Comparison of ENCODE assay signal across 12 cellular contexts in genomic region chr22:30940655-30941362, GRCh38. TPM values are rescaled to one million over a fixed set of nuclear protein-coding genes. Genes with fewer than 3 reads are reported as not detected.
DNase-seq lines count a peak whose midpoint lies in the region; ATAC-seq lines count a peak whose summit lies in the region.
"Had no signal": no experiment of that assay in that cellular context is flagged by ENCODE, and none has a peak within 500 bp of the region (broad histone marks: within the 10 kb centered on the region; RNA-seq: fewer than 3 reads in every experiment).

No MANE protein-coding gene starts in this region.

- ATAC-seq in left lobe of liver: no peak
- peak; percentile 51 for ATAC-seq in stimulated activated naive CD8-positive, alpha-beta T cell treated with anti-CD3 and anti-CD28 coated beads, Interleukin-15, Interleukin-2, amounts not matched to agents 100 U/mL and 50 U/mL, for 24 hours

- peak; percentile 43 to 56 for DNase-seq in activated CD4-positive, alpha-beta T cell treated with anti-CD3 and anti-CD28 coated beads for 4 hours
- peak; percentile 43 for DNase-seq in activated T-helper 1 cell treated with Interleukin-2 at 50 U/mL for 16 hours (ENCODE audit: low read depth)
- peak; percentile 29 for DNase-seq in left lobe of liver (ENCODE audit: low spot score)
- peak; percentile 22 for DNase-seq in stimulated activated naive CD8-positive, alpha-beta T cell treated with anti-CD3 and anti-CD28 coated beads, Interleukin-15, Interleukin-2, amounts not matched to agents 100 U/mL and 50 U/mL, for 24 hours
- no peak for DNase-seq in DMS79 (lab: John Stamatoyannopoulos, UW)
- no peak for DNase-seq in GM19238 (ENCODE audit: insufficient read length, low spot score)
- no peak for DNase-seq in SIG-M5 (lab: John Stamatoyannopoulos, UW)
- DNase-seq: adrenal gland, cortex of kidney, NCI-H510A, substantia nigra, T1000 had no signal

RNA-seq across cellular contexts. Expression of gene MORC2, which starts 27.8 kb away (rescaled TPM):
- 11.9 TPM for total RNA-seq in left lobe of liver

RNA-seq across cellular contexts. Expression of gene TUG1, which starts 28.3 kb away (rescaled TPM):
- 18.2 TPM for total RNA-seq in left lobe of liver

Comparison
In these comparisons a context has a peak if more than half of its experiments do, and no peak if none do; other contexts are left out.
1. DNase-seq: peak in activated CD4-positive, alpha-beta T cell treated with anti-CD3 and anti-CD28 coated beads for 4 hours (2 of 2), activated T-helper 1 cell treated with Interleukin-2 at 50 U/mL for 16 hours (single experiment), left lobe of liver (single experiment) and stimulated activated naive CD8-positive, alpha-beta T cell treated with anti-CD3 and anti-CD28 coated beads, Interleukin-15, Interleukin-2, amounts not matched to agents 100 U/mL and 50 U/mL, for 24 hours (single experiment); none in DMS79 (single experiment), GM19238 (single experiment) and SIG-M5 (single experiment).